Comparison of ENCODE assay signal across 15 cellular contexts in the genomic region with DNA sequence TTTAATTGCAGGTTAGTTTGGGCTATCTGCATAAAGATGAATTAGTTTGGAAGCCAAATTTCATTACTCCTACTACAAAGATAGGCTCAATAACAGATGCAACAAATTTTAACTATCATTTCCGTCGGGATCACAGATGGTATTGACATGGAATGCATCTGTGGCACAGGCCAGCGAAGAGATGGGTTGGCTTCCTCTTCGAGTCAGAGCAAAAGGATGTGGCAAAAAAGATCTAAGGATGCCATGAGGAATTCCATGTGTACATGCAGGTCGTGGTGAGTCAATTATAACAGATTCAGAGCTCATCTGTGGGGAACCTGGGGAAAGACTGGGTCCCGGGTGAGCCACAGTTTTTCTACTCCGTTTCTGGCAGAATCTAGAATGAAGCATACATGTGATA.
A peak's percentile ranks its signal among the peaks of the same experiment; 100 is the strongest.
DNase-seq lines count a peak whose midpoint lies in the region; TF ChIP-seq lines count a peak whose summit lies in the region.
"Had no signal": no experiment of that assay in that cellular context is flagged by ENCODE, and none has a peak within 500 bp of the region (broad histone marks: within the 10 kb centered on the region; RNA-seq: fewer than 3 reads in every experiment).

No MANE protein-coding gene starts in this region.

- DNase-seq in AG10803 (ENCODE audit: low read depth) (peak; percentile 81), GM04504 (ENCODE audit: low read depth) (peak; percentile 28), RPMI7951 (ENCODE audit: low read depth) (peak; percentile 41), kidney tubule cell (ENCODE audit: low spot score) (peak; percentile 14), NCI-H226 (no peak), NCI-H524 treated with DMSO at 0.1 percent for 48 hours (lab: John Stamatoyannopoulos, UW) (no peak), lower leg skin (ENCODE audit: low spot score in 2 of 2) (no peak)
- DNase-seq: COR-L47, DMS53, Karpas-422, MM.1S, NCI-H1092 treated with DMSO at 0.1 percent for 48 hours, NCI-H748 treated with DMSO at 0.1 percent for 48 hours had no signal

- no peak for TF ChIP-seq CTCF in AG10803 (conservative IDR thresholded peaks at IDR 0.05; ENCODE audit: low read length)
- no peak for TF ChIP-seq CTCF in lower leg skin (IDR thresholded peaks at IDR 0.05)

- no peak for TF ChIP-seq POLR2A in lower leg skin (IDR thresholded peaks at IDR 0.05)

- WGBS in lower leg skin, 2 donors = 60 to 74% methylated on average over 7 of the region's 7 CpGs

- intact Hi-C loops in lower leg skin (cut with DNase I; ENCODE audit: low total_unique reads) = no loop called here

- H3K4me3 ChIP-seq in AG10803 (ENCODE audit: low read length) = no peak overlapping the region
- no peak overlapping the region for H3K4me3 ChIP-seq in lower leg skin (ENCODE audit: low read depth, poor library complexity, severe bottlenecking)
- H3K4me3 ChIP-seq: GM12878, HAP-1 had no signal

Comparison
In these comparisons a context has a peak if more than half of its experiments do, and no peak if none do; other contexts are left out.
1. DNase-seq: peak in AG10803 (single experiment), GM04504 (single experiment), RPMI7951 (single experiment) and kidney tubule cell (single experiment); none in NCI-H226 (single experiment), NCI-H524 treated with DMSO at 0.1 percent for 48 hours (single experiment) and lower leg skin (0 of 2).